Comparison of ENCODE assay signal across 26 cellular contexts in genomic region chr2:233546774-233547173, GRCh38.
"Had no signal": no experiment of that assay in that cellular context is flagged by ENCODE, and none has a peak within 500 bp of the region (broad histone marks: within the 10 kb centered on the region; RNA-seq: fewer than 3 reads in every experiment).

No MANE protein-coding gene starts in this region.

- H3K4me3 Mint-ChIP-seq: activated naive CD8-positive, alpha-beta T cell; activated T-cell treated with anti-CD3 and anti-CD28 coated beads, Interleukin-2, amount 50 U/mL, for 4 hours; endodermal cell; nephron; T-helper 1 cell treated with Interleukin-12 subunit alpha and Interleukin-12 subunit beta and Interleukin-4 antibody, amounts not matched to agents 30 μg/mL and 1 μg/mL, for 36 hours; WTC11 had no signal

- H3K9me3 Mint-ChIP-seq: activated T-cell treated with anti-CD3 and anti-CD28 coated beads, Interleukin-2, amount 50 U/mL, for 4 hours; activated T-helper 2 cell treated with anti-CD3 and anti-CD28 coated beads, Interferon-gamma antibody, Interleukin-2, Interleukin-4, amounts not matched to agents 10 μg/mL and 5 μg/mL and 100 μg/mL, durations not matched to agents 14 hours and 24 hours and 36 hours; endodermal cell; nephron; T-helper 1 cell treated with Interleukin-12 subunit alpha and Interleukin-12 subunit beta and Interleukin-4 antibody, amounts not matched to agents 30 μg/mL and 1 μg/mL, for 36 hours; WTC11 had no signal

- H3K27me3 Mint-ChIP-seq: activated naive CD8-positive, alpha-beta T cell had no signal

- H3K27ac ChIP-seq: adrenal gland, ascending aorta, brain microvascular endothelial cell, esophagus squamous epithelium, gastrocnemius medialis, neutrophil, parathyroid adenoma, sigmoid colon, spleen had no signal

- DNase-seq: activated CD8-positive, alpha-beta memory T cell treated with anti-CD3 and anti-CD28 coated beads for 24 hours; activated CD8-positive, alpha-beta memory T cell treated with anti-CD3 and anti-CD28 coated beads, Interleukin-2, amount 50 U/mL, for 4 hours; activated naive CD4-positive, alpha-beta T cell; activated T-cell treated with anti-CD3 and anti-CD28 coated beads, Interleukin-2, amount 50 U/mL, for 4 hours; adrenal gland; brain microvascular endothelial cell; central memory CD4-positive, alpha-beta T cell; cortex of kidney; endodermal cell; esophagus squamous epithelium; gastrocnemius medialis; kidney; mammary epithelial cell; sigmoid colon; spleen; stimulated activated CD4-positive, alpha-beta T cell treated with anti-CD3 and anti-CD28 coated beads, Interleukin-4, amount 100 ng/mL, for 1 hour; stimulated activated naive CD4-positive, alpha-beta T cell; T1000 had no signal

- H3K4me3 ChIP-seq: adrenal gland, ascending aorta, esophagus squamous epithelium, gastrocnemius medialis, sigmoid colon, spleen had no signal

- H3K36me3 Mint-ChIP-seq: WTC11 had no signal

- H3K27me3 ChIP-seq: adrenal gland, ascending aorta, brain microvascular endothelial cell, esophagus squamous epithelium, gastrocnemius medialis, neutrophil, sigmoid colon, spleen had no signal

- H3K36me3 ChIP-seq: neutrophil had no signal

- H3K27ac Mint-ChIP-seq: activated naive CD8-positive, alpha-beta T cell; activated T-helper 2 cell treated with anti-CD3 and anti-CD28 coated beads, Interferon-gamma antibody, Interleukin-2, Interleukin-4, amounts not matched to agents 10 μg/mL and 5 μg/mL and 100 μg/mL, durations not matched to agents 14 hours and 24 hours and 36 hours; endodermal cell; nephron; T-helper 1 cell treated with Interleukin-12 subunit alpha and Interleukin-12 subunit beta and Interleukin-4 antibody, amounts not matched to agents 30 μg/mL and 1 μg/mL, for 36 hours; WTC11 had no signal

- H3K4me1 ChIP-seq: ascending aorta, esophagus squamous epithelium, gastrocnemius medialis, parathyroid adenoma, sigmoid colon had no signal

- H3K9me3 ChIP-seq: adrenal gland, ascending aorta, esophagus squamous epithelium, gastrocnemius medialis, neutrophil, sigmoid colon, spleen had no signal

- ATAC-seq: activated T-cell treated with anti-CD3 and anti-CD28 coated beads, Interleukin-2, amount 50 U/mL, for 4 hours; gastrocnemius medialis; WTC11 had no signal
